ENCODE assay signal across 8 cellular contexts in the genomic region with DNA sequence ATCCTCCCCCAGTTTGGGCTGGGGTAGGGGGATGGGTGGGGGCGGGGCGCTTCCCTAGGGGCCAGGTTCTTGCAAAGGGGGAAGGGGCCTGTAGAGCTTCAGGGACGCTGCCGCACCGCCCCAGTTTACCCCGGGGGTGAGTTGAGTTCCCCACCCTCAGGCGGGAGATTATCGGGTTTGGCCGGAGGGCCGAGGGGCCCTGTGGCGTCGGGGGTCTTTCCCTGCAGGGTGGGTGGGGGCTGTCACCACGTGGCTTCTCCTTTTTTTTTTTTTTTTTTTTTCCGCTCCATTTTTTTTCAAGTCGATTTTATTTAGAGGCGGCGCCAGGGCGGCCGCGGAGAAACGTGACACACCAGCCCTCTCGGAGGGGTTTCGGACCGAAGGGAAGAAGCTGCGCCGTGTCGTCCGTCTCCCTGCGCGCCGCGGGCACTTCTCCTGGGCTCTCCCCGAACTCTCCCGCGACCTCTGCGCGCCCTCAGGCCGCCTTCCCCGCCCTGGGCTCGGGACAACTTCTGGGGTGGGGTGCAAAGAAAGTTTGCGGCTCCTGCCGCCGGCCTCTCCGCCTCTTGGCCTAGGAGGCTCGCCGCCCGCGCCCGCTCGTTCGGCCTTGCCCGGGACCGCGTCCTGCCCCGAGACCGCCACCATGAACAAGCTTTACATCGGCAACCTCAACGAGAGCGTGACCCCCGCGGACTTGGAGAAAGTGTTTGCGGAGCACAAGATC. TPM values are rescaled to one million over a fixed set of nuclear protein-coding genes. Genes with fewer than 3 reads are reported as not detected.
DNase-seq lines count a peak whose midpoint lies in the region; ATAC-seq and TF ChIP-seq lines count a peak whose summit lies in the region.

A gene (plus strand): TSS at position 283 of the 724 bp plus-strand sequence. CDS start 361 bp downstream, at position 644.

- peaks cover 28% of the 10 kb centered on the region for H3K4me1 Mint-ChIP-seq in dendritic cell treated with granulocyte-macrophage colony-stimulating factor and Interleukin-4, amounts not matched to agents 40 ng/mL and 50 ng/mL, for 4 days (ENCODE audit: low read depth)
- H3K4me1 Mint-ChIP-seq in nephron: peaks cover 38% of the 10 kb centered on the region

- H3K4me3 Mint-ChIP-seq in dendritic cell treated with granulocyte-macrophage colony-stimulating factor and Interleukin-4, amounts not matched to agents 40 ng/mL and 50 ng/mL, for 4 days: peak within 1 kb of the TSS; percentile 63
- H3K4me3 Mint-ChIP-seq in nephron: peak within 1 kb of the TSS; percentile 87 to 95 (median 94)

- no peaks in the 10 kb centered on the region for H3K9me3 Mint-ChIP-seq in dendritic cell treated with granulocyte-macrophage colony-stimulating factor and Interleukin-4, amounts not matched to agents 40 ng/mL and 50 ng/mL, for 4 days
- H3K9me3 Mint-ChIP-seq in nephron: no peaks in the 10 kb centered on the region

- intact Hi-C loops in dendritic cell treated with granulocyte-macrophage colony-stimulating factor and Interleukin-4, amounts not matched to agents 40 ng/mL and 50 ng/mL, for 4 days (cut with micrococcal nuclease): no loop called here

- no peaks in the 10 kb centered on the region for H3K36me3 Mint-ChIP-seq in dendritic cell treated with granulocyte-macrophage colony-stimulating factor and Interleukin-4, amounts not matched to agents 40 ng/mL and 50 ng/mL, for 4 days (ENCODE audit: low read depth)
- peaks cover 13% of the 10 kb centered on the region for H3K36me3 Mint-ChIP-seq in nephron (ENCODE audit: low read depth)

- TF ChIP-seq CTCF in nephron (IDR thresholded peaks at IDR 0.05; ENCODE audit: unreplicated experiment in 3 of 3): no peak

- no peak within 1 kb of the TSS for H3K27ac Mint-ChIP-seq in dendritic cell treated with granulocyte-macrophage colony-stimulating factor and Interleukin-4, amounts not matched to agents 40 ng/mL and 50 ng/mL, for 4 days
- peak within 1 kb of the TSS; percentile 54 to 97 (median 91) for H3K27ac Mint-ChIP-seq in nephron

- peaks cover 86% of the 10 kb centered on the region for H3K27me3 Mint-ChIP-seq in dendritic cell treated with granulocyte-macrophage colony-stimulating factor and Interleukin-4, amounts not matched to agents 40 ng/mL and 50 ng/mL, for 4 days
- H3K27me3 Mint-ChIP-seq in nephron (ENCODE audit: low read depth): peaks cover 24% of the 10 kb centered on the region

- ATAC-seq in HG02759 (IDR thresholded peaks at IDR 0.05; ENCODE audit: unreplicated experiment) (no peak), GM19467 (IDR thresholded peaks at IDR 0.05; ENCODE audit: unreplicated experiment) (no peak), HG03039 (IDR thresholded peaks at IDR 0.05; ENCODE audit: unreplicated experiment) (no peak)

- DNase-seq in NCI-H2227 (lab: John Stamatoyannopoulos, UW; ENCODE audit: unreplicated experiment) (peak; percentile 38), NCI-H2227 treated with DMSO at 0.1 percent for 48 hours (lab: John Stamatoyannopoulos, UW) (no peak), RPMI7951 (ENCODE audit: low read depth) (peak; percentile 51)

RNA-seq across cellular contexts. Expression of the gene that starts here (rescaled TPM):
- total RNA-seq in RPMI7951 (2014; rRNA removed; shearing (Covaris generic)): 4.0 and 5.0 TPM in 2 replicates
